Comparison of ENCODE assay signal across 9 cellular contexts in the genomic region with DNA sequence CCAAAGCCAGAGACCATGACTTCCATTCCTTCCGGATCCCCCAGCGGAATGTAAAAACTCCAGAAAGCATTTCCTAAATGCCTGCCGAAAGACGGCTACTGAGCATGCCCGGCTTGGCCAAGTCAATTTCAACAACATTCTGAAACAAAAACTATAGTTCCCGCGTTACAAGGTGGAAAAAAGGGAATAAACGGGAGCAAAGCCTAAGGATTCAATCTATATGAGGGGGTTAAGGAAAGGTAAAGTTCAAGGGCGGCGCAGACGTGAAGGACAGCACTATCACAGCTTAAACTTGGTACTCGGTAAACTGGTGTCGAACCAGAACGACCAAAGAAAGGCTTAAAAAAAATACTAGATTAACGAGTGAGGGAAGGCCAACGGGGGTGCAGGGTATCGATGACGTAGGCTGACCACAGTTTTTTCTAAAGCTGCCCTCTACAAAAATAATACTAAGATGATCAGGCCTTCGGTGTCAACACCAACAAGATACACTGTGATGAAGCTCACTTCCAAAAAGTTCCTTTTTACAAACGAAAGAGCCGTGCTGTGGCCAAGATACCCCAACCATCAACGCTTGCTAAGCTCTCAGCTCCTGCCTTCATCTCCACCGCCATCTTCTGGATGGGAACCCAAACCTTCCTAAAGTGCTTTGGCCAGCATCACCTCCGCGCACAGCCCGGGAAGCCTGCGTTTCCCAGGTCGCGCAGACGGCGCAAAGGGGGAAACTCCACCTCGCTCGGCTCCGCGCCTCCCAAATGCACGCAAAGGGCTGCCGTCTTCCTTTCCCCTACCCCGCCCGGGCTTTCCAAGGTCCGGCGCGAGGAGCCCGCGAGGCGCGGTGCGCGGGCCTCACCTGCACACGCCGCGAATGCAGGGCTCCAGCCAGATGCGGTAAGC. TPM values are rescaled to one million over a fixed set of nuclear protein-coding genes. Genes with fewer than 3 reads are reported as not detected.
DNase-seq lines count a peak whose midpoint lies in the region; ATAC-seq lines count a peak whose summit lies in the region.
"Had no signal": no experiment of that assay in that cellular context is flagged by ENCODE, and none has a peak within 500 bp of the region (broad histone marks: within the 10 kb centered on the region; RNA-seq: fewer than 3 reads in every experiment).

No MANE protein-coding gene starts in this region.

- peak overlapping the region; percentile 100 for H3K27ac ChIP-seq in mucosa of rectum (ENCODE audit: low read depth in 2 of 2, low read length in 2 of 2)

- H3K36me3 Mint-ChIP-seq in stimulated activated naive B cell treated with anti-CD40 and anti-IgM and Interleukin-4, amounts not matched to agents 10 μg/mL and 1 μg/mL and 100 μg/mL, for 72 hours, result peaks cover 4 to 20% of the 10 kb centered on the region in 2 donors

- H3K9me3 ChIP-seq in mucosa of rectum (ENCODE audit: control insufficient read depth in 2 of 2, low read length in 2 of 2), result no peaks in the 10 kb centered on the region

- no peaks in the 10 kb centered on the region for H3K27me3 ChIP-seq in mucosa of rectum (ENCODE audit: control insufficient read depth in 2 of 2, insufficient read depth in 2 of 2, low read length in 2 of 2)

- peak overlapping the region; percentile 54 to 100 for H3K9ac ChIP-seq in mucosa of rectum (ENCODE audit: low read depth in 1 of 2, low read length in 2 of 2)

- H3K27ac Mint-ChIP-seq in stimulated activated naive B cell treated with anti-CD40 and anti-IgM and Interleukin-4, amounts not matched to agents 10 μg/mL and 1 μg/mL and 100 μg/mL, for 72 hours, result peak overlapping the region; percentile 100

- H3K4me3 ChIP-seq in mucosa of rectum (ENCODE audit: low read length in 2 of 2), result peak overlapping the region; percentile 91 to 99

- ATAC-seq in GM18870 (IDR thresholded peaks at IDR 0.05; ENCODE audit: unreplicated experiment) (peak; percentile 26), HG03139 (IDR thresholded peaks at IDR 0.05; ENCODE audit: unreplicated experiment) (peak; percentile 20), esophagus mucosa (peak; percentile 22)
- peak; percentile 10 to 19 for ATAC-seq in stimulated activated naive B cell treated with anti-CD40 and anti-IgM and Interleukin-4, amounts not matched to agents 10 μg/mL and 1 μg/mL and 100 μg/mL, for 72 hours (replicated peaks)

- peak; percentile 44 to 62 for DNase-seq in AML-193 (lab: John Stamatoyannopoulos, UW)
- peak; percentile 68 for DNase-seq in NCI-H748 (lab: John Stamatoyannopoulos, UW; ENCODE audit: unreplicated experiment)
- DNase-seq in activated T-cell treated with anti-CD3 and anti-CD28 coated beads for 24 hours (ENCODE audit: low read depth), result peak; percentile 46
- DNase-seq in stimulated activated naive B cell treated with anti-CD40 and anti-IgM and Interleukin-4, amounts not matched to agents 10 μg/mL and 1 μg/mL and 100 μg/mL, for 72 hours, result peak; percentile 56

- H3K4me3 Mint-ChIP-seq in stimulated activated naive B cell treated with anti-CD40 and anti-IgM and Interleukin-4, amounts not matched to agents 10 μg/mL and 1 μg/mL and 100 μg/mL, for 72 hours, result peak overlapping the region; percentile 92 to 93

- peaks cover 0 to 6% of the 10 kb centered on the region in 2 donors for H3K27me3 Mint-ChIP-seq in stimulated activated naive B cell treated with anti-CD40 and anti-IgM and Interleukin-4, amounts not matched to agents 10 μg/mL and 1 μg/mL and 100 μg/mL, for 72 hours

- peaks cover 4 to 6% of the 10 kb centered on the region in 2 donors for H3K4me1 ChIP-seq in mucosa of rectum (ENCODE audit: control insufficient read depth in 2 of 2, insufficient read depth in 2 of 2, low read length in 2 of 2)

- no peaks in the 10 kb centered on the region for H3K36me3 ChIP-seq in mucosa of rectum (ENCODE audit: control insufficient read depth in 2 of 2, insufficient read depth in 2 of 2, low read length in 2 of 2)

- peaks cover 20 to 43% of the 10 kb centered on the region in 2 donors for H3K4me1 Mint-ChIP-seq in stimulated activated naive B cell treated with anti-CD40 and anti-IgM and Interleukin-4, amounts not matched to agents 10 μg/mL and 1 μg/mL and 100 μg/mL, for 72 hours

- H3K9me3 Mint-ChIP-seq in stimulated activated naive B cell treated with anti-CD40 and anti-IgM and Interleukin-4, amounts not matched to agents 10 μg/mL and 1 μg/mL and 100 μg/mL, for 72 hours, result no peaks in the 10 kb centered on the region

RNA-seq across cellular contexts. Expression of gene USP48, which starts 0.7 kb away (rescaled TPM):
- total RNA-seq in esophagus mucosa, result 37.3 TPM

RNA-seq across cellular contexts. Expression of gene LDLRAD2, which starts 29.8 kb away (rescaled TPM):
- total RNA-seq in esophagus mucosa, result 0.04 TPM
- total RNA-seq: T-helper 1 cell treated with Interleukin-12 subunit alpha and Interleukin-12 subunit beta and Interleukin-4 antibody, amounts not matched to agents 30 ng/mL and 1 ng/mL, for 36 hours had no signal

Comparison
In these comparisons a context has a peak if more than half of its experiments do, and no peak if none do; other contexts are left out.
1. Peak in every context shown above with its lines: DNase-seq, ATAC-seq, H3K4me3 ChIP-seq and H3K27ac ChIP-seq.